Comparison of ENCODE assay signal across 11 cellular contexts in genomic region chr13:40653558-40654318, GRCh38. TPM values are rescaled to one million over a fixed set of nuclear protein-coding genes. Genes with fewer than 3 reads are reported as not detected.
DNase-seq lines count a peak whose midpoint lies in the region; ATAC-seq and TF ChIP-seq lines count a peak whose summit lies in the region.
"Had no signal": no experiment of that assay in that cellular context is flagged by ENCODE, and none has a peak within 500 bp of the region (broad histone marks: within the 10 kb centered on the region; RNA-seq: fewer than 3 reads in every experiment).

No MANE protein-coding gene starts in this region.

- intact Hi-C loops in heart right ventricle (cut with DNase I) = loop anchor here in 1 of 10 donors (10.0 kb wide), 1 partner anchor 59 kb away; no protein-coding TSS in a partner anchor

- peak overlapping the region; percentile 0 for H3K4me3 Mint-ChIP-seq in activated naive CD4-positive, alpha-beta T cell treated with anti-CD3 and anti-CD28 coated beads, Interleukin-2, amount 10 ng/mL, durations not matched to agents 7 days and 5 days
- H3K4me3 Mint-ChIP-seq in naive B cell = peak overlapping the region; percentile 60 to 92 (median 81)

- H3K4me3 ChIP-seq in heart right ventricle = no peak overlapping the region
- H3K4me3 ChIP-seq: tibial artery had no signal

- H3K4me1 ChIP-seq in heart right ventricle = peaks cover 9 to 87% (median 64%) of the 10 kb centered on the region in 9 donors

- peak overlapping the region; percentile 8 for H3K27ac Mint-ChIP-seq in activated naive CD4-positive, alpha-beta T cell treated with anti-CD3 and anti-CD28 coated beads, Interleukin-2, amount 10 ng/mL, durations not matched to agents 7 days and 5 days
- H3K27ac Mint-ChIP-seq in naive B cell = peak overlapping the region; percentile 28 to 92 (median 90)

- CTCF ChIA-PET in activated naive CD4-positive, alpha-beta T cell treated with anti-CD3 and anti-CD28 coated beads, Interleukin-2, amount 10 ng/mL, durations not matched to agents 7 days and 5 days (lab: Charles Lee) = interaction anchor here (1.2 to 3.0 kb wide), 2 partner anchors 9 to 14 kb away, joined by 4 to 9 read pairs; no protein-coding TSS in a partner anchor

- no peaks in the 10 kb centered on the region for H3K27me3 ChIP-seq in heart right ventricle
- H3K27me3 ChIP-seq: tibial artery had no signal

- in situ Hi-C loops in GM13976 (cut with MboI; ENCODE audit: low sequenced_read_pairs, unreplicated experiment) = no loop called here

- no peak for TF ChIP-seq CTCF in GM13976 (IDR thresholded peaks at IDR 0.05; ENCODE audit: borderline replicate concordance, control extremely low read depth, extremely low read depth, insufficient read depth, missing control alignments)
- no peak for TF ChIP-seq CTCF in heart right ventricle (IDR thresholded peaks at IDR 0.05)

- H3K9me3 Mint-ChIP-seq in activated naive CD4-positive, alpha-beta T cell treated with anti-CD3 and anti-CD28 coated beads, Interleukin-2, amount 10 ng/mL, durations not matched to agents 7 days and 5 days = no peaks in the 10 kb centered on the region
- H3K9me3 Mint-ChIP-seq in naive B cell = peaks cover 0 to 2% (median 0%) of the 10 kb centered on the region in 7 donors

- H3K4me1 Mint-ChIP-seq in activated naive CD4-positive, alpha-beta T cell treated with anti-CD3 and anti-CD28 coated beads, Interleukin-2, amount 10 ng/mL, durations not matched to agents 7 days and 5 days = peaks cover 84% of the 10 kb centered on the region
- H3K4me1 Mint-ChIP-seq in naive B cell = peaks cover 74 to 96% (median 94%) of the 10 kb centered on the region in 3 donors

- no peaks in the 10 kb centered on the region for H3K9me3 ChIP-seq in heart right ventricle
- H3K9me3 ChIP-seq: tibial artery had no signal

- peak; percentile 44 for DNase-seq in EH (ENCODE audit: low read depth)
- peak; percentile 45 to 64 for DNase-seq in Kasumi-1 (lab: John Stamatoyannopoulos, UW)
- no peak for DNase-seq in activated naive CD4-positive, alpha-beta T cell treated with anti-CD3 and anti-CD28 coated beads, Interleukin-2, amount 10 ng/mL, durations not matched to agents 7 days and 5 days
- DNase-seq in naive B cell = no peak
- DNase-seq in NCI-H128 (lab: John Stamatoyannopoulos, UW; ENCODE audit: unreplicated experiment) = no peak
- no peak for DNase-seq in retina
- no peak for DNase-seq in GM13976 (ENCODE audit: low spot score)
- DNase-seq in heart right ventricle = no peak
- DNase-seq: NCI-H345; stimulated activated CD4-positive, alpha-beta T cell treated with anti-CD3 and anti-CD28 coated beads, Interleukin-12 subunit alpha, Interleukin-12 subunit beta, amount 100 ng/mL, for 4 hours; tibial artery had no signal

- H3K36me3 Mint-ChIP-seq in activated naive CD4-positive, alpha-beta T cell treated with anti-CD3 and anti-CD28 coated beads, Interleukin-2, amount 10 ng/mL, durations not matched to agents 7 days and 5 days = peaks cover 25% of the 10 kb centered on the region
- peaks cover 10 to 13% of the 10 kb centered on the region in 2 donors for H3K36me3 Mint-ChIP-seq in naive B cell

- 41 to 53% methylated on average over 3 of the region's 3 CpGs for WGBS in heart right ventricle, 2 donors

- H3K27ac ChIP-seq in heart right ventricle = peak overlapping the region in 2 of 10 donors; percentile 17 to 42
- H3K27ac ChIP-seq: tibial artery had no signal

- no peaks in the 10 kb centered on the region for H3K27me3 Mint-ChIP-seq in activated naive CD4-positive, alpha-beta T cell treated with anti-CD3 and anti-CD28 coated beads, Interleukin-2, amount 10 ng/mL, durations not matched to agents 7 days and 5 days
- H3K27me3 Mint-ChIP-seq in naive B cell = no peaks in the 10 kb centered on the region

- peak; percentile 12 to 15 for ATAC-seq in naive B cell (ENCODE audit: low read depth in 2 of 2)
- no peak for ATAC-seq in heart right ventricle

- no peaks in the 10 kb centered on the region for H3K36me3 ChIP-seq in heart right ventricle
- H3K36me3 ChIP-seq: tibial artery had no signal

RNA-seq across cellular contexts. Expression of gene FOXO1, which starts 12.7 kb away (rescaled TPM):
- 100 to 1,000 TPM in 5 of 6 donors, 10 to 100 TPM in 1; 70.3 to 174 (median 117) TPM for polyA plus RNA-seq in naive B cell (ENCODE audit: low read depth in 6 of 6)
- 10 to 100 TPM; 12.3 to 31.2 (median 17.3) TPM for total RNA-seq in heart right ventricle
- 1 to 10 TPM; 3.4 to 9.0 TPM for polyA plus RNA-seq in heart right ventricle

Comparison
In these comparisons a context has a peak if more than half of its experiments do, and no peak if none do; other contexts are left out.
1. DNase-seq: peak in EH (single experiment) and Kasumi-1 (2 of 2); none in activated naive CD4-positive, alpha-beta T cell treated with anti-CD3 and anti-CD28 coated beads, Interleukin-2, amount 10 ng/mL, durations not matched to agents 7 days and 5 days (single experiment), naive B cell (single experiment), NCI-H128 (single experiment), retina (single experiment), GM13976 (single experiment) and heart right ventricle (0 of 2).
2. ATAC-seq: peak in naive B cell (2 of 2); none in heart right ventricle (0 of 8).
3. RNA of gene FOXO1, which starts 12.7 kb away (polyA plus RNA-seq): 70.3 to 174 TPM in naive B cell; 3.4 to 9.0 TPM in heart right ventricle; every median in the first group is over 4 times any median in the second.